8 cellular contexts compared by ENCODE assay signal in genomic region chr6:112372213-112372806, GRCh38.
A peak's percentile ranks its signal among the peaks of the same experiment; 100 is the strongest.
DNase-seq lines count a peak whose midpoint lies in the region; ATAC-seq and TF ChIP-seq lines count a peak whose summit lies in the region.

No MANE protein-coding gene starts in this region.

- TF ChIP-seq CTCF in AG10803 (conservative IDR thresholded peaks at IDR 0.05; ENCODE audit: low read length), result peak; percentile 71
- peak; percentile 68 for TF ChIP-seq CTCF in VCaP (conservative IDR thresholded peaks at IDR 0.05)

- H3K9me3 ChIP-seq in iPS DF 6.9 (ENCODE audit: control insufficient read depth, insufficient read depth, low read length), result no peaks in the 10 kb centered on the region

- H3K4me3 ChIP-seq in AG10803 (ENCODE audit: low read length) (no peak overlapping the region), iPS DF 6.9 (ENCODE audit: low read length) (no peak overlapping the region)

- no peaks in the 10 kb centered on the region for H3K27me3 ChIP-seq in iPS DF 6.9 (ENCODE audit: control insufficient read depth, insufficient read depth, low read length)

- DNase-seq in AG10803 (ENCODE audit: low read depth) (peak; percentile 48), iPS DF 6.9 (ENCODE audit: low read depth, low spot score) (peak; percentile 2), DMS79 treated with DMSO at 0.1 percent for 48 hours (lab: John Stamatoyannopoulos, UW) (no peak)

- no peaks in the 10 kb centered on the region for H3K36me3 ChIP-seq in iPS DF 6.9 (ENCODE audit: control insufficient read depth, insufficient read depth, low read length)

- no peak overlapping the region for H3K27ac ChIP-seq in VCaP
- H3K27ac ChIP-seq in iPS DF 6.9 (ENCODE audit: low read length), result no peak overlapping the region

- WGBS in iPS DF 6.9 (ENCODE audit: insufficient coverage, insufficient read length), result no CpG with 5 or more reads among the region's 5 CpGs

- no peaks in the 10 kb centered on the region for H3K4me1 ChIP-seq in iPS DF 6.9 (ENCODE audit: control insufficient read depth, insufficient read depth, low read length)

- ATAC-seq in HG03342 (IDR thresholded peaks at IDR 0.05; ENCODE audit: unreplicated experiment), result peak; percentile 60
- no peak for ATAC-seq in HG02884 (IDR thresholded peaks at IDR 0.05; ENCODE audit: unreplicated experiment)
- ATAC-seq in GM18909 (IDR thresholded peaks at IDR 0.05; ENCODE audit: poor library complexity, unreplicated experiment), result no peak
- ATAC-seq in GM21360 (IDR thresholded peaks at IDR 0.05; ENCODE audit: unreplicated experiment), result no peak
